Comparison of ENCODE assay signal across 11 cellular contexts in the genomic region with DNA sequence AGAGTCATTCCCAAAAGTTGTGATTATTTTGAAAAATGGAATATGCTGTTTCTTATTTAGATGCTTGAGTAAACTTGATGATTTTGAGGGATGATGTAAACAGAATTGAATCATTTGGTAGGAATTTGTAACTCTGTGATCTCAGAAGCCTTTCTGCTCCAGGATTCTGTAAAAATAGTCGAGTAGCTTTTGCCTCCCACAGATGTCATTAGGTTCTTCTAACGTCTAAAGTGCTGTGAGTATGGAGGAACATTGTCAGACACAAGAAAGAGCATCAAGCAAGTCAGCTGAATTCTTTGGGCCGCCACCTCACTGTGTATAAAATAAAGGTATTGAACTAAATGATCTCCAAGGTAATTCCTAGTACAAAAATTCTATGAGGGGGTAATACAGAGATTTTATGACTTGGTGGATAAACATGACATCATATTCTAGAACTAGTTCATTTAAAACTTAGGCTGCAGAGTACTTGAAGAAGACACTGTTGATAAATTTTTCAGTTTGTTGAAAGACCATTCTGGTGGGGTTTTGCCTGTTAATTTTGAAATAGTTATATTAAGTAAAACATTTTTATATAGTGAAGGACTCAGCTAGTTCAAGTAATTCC. TPM values are rescaled to one million over a fixed set of nuclear protein-coding genes. Genes with fewer than 3 reads are reported as not detected.
DNase-seq lines count a peak whose midpoint lies in the region; ATAC-seq, FAIRE-seq and TF ChIP-seq lines count a peak whose summit lies in the region.
"Had no signal": no experiment of that assay in that cellular context is flagged by ENCODE, and none has a peak within 500 bp of the region (broad histone marks: within the 10 kb centered on the region; RNA-seq: fewer than 3 reads in every experiment).

No MANE protein-coding gene starts in this region.

- H3K27ac ChIP-seq in HCT116 (ENCODE audit: low read depth, low read length) (peak overlapping the region; percentile 39; the same call in 1 of the 2 replicates), K562 (ENCODE audit: extremely low read depth, low read depth, low read length) (peak overlapping the region; percentile 71; the same call in 2 of the 3 replicates), muscle layer of duodenum (ENCODE audit: low read length) (peak overlapping the region; percentile 90)

- H2AFZ ChIP-seq in HCT116 (ENCODE audit: low read depth, low read length, poor library complexity, severe bottlenecking) = no peak overlapping the region
- H2AFZ ChIP-seq in K562 (ENCODE audit: low read depth, low read length) = no peak overlapping the region

- H3K27me3 ChIP-seq in HCT116 (ENCODE audit: insufficient read depth, low read length) (no peaks in the 10 kb centered on the region), K562 (ENCODE audit: control insufficient read depth in 2 of 2, insufficient read depth in 2 of 2, low read length in 2 of 2) (no peaks in the 10 kb centered on the region), muscle layer of duodenum (ENCODE audit: low read depth, low read length) (no peaks in the 10 kb centered on the region)
- H3K27me3 ChIP-seq: upper lobe of left lung had no signal

- TF ChIP-seq CTCF in HCT116 (IDR thresholded peaks at IDR 0.05 in 2 of 3, conservative IDR thresholded peaks at IDR 0.05 in 1 of 3; ENCODE audit: borderline replicate concordance in 1 of 3, insufficient read depth in 1 of 3, low read depth in 2 of 3, low read length in 2 of 3) (no peak), K562 (IDR thresholded peaks at IDR 0.05 in 2 of 3, conservative IDR thresholded peaks at IDR 0.05 in 1 of 3; ENCODE audit: insufficient read depth in 2 of 3, low read depth in 1 of 3, low read length in 3 of 3) (no peak)

- no peaks in the 10 kb centered on the region for H3K9me2 ChIP-seq in HCT116 (ENCODE audit: insufficient read depth)

- TF ChIP-seq RAD21 in HCT116 (IDR thresholded peaks at IDR 0.05; ENCODE audit: low read depth) (no peak), K562 (CRISPR knock-in tag; conservative IDR thresholded peaks at IDR 0.05 in 1 of 2, IDR thresholded peaks at IDR 0.05 in 1 of 2) (no peak)

- in situ Hi-C loops in ACHN (cut with HindIII; ENCODE audit: low pct_ligation_motif_present, low pct_unique_long_range_greater_than_20kb, low sequenced_read_pairs) (no loop called here), K562 (cut with MboI) (no loop called here)

- H3K9me3 ChIP-seq in HCT116 (ENCODE audit: control insufficient read depth in 1 of 2, insufficient read depth in 1 of 2, low read depth in 1 of 2, low read length in 2 of 2) (no peaks in the 10 kb centered on the region), K562 (replicated peaks; ENCODE audit: control insufficient read depth, insufficient read depth, low read depth, low read length) (no peaks in the 10 kb centered on the region), muscle layer of duodenum (ENCODE audit: control insufficient read depth in 1 of 2, low read length in 2 of 2) (no peaks in the 10 kb centered on the region)
- H3K9me3 ChIP-seq: upper lobe of left lung had no signal

- intact Hi-C loops in HCT116 (cut with micrococcal nuclease) = no loop called here
- intact Hi-C loops in K562 (cut with micrococcal nuclease) = no loop called here

- ATAC-seq in HCT116 (no peak), K562 (no peak), HG03039 (IDR thresholded peaks at IDR 0.05; ENCODE audit: unreplicated experiment) (no peak), GM19324 (IDR thresholded peaks at IDR 0.05; ENCODE audit: low FRiP score, unreplicated experiment) (no peak)

- no peak for TF ChIP-seq EP300 in K562 (IDR thresholded peaks at IDR 0.05; ENCODE audit: low read length)

- no peak overlapping the region for H3K4me3 ChIP-seq in HCT116 (replicated peaks in 1 of 2; ENCODE audit: low read depth in 1 of 2, low read length in 2 of 2)
- no peak overlapping the region for H3K4me3 ChIP-seq in K562
- H3K4me3 ChIP-seq in muscle layer of duodenum (ENCODE audit: low read depth in 1 of 2, low read length in 2 of 2) = no peak overlapping the region
- H3K4me3 ChIP-seq: upper lobe of left lung had no signal

- no peak for FAIRE-seq in K562 (lab: Jason Lieb, UNC)
- FAIRE-seq in HTR-8/SVneo (lab: Jason Lieb, UNC) = no peak

- H3K9me1 ChIP-seq in K562 (ENCODE audit: control insufficient read depth, insufficient read depth, low read length) = no peaks in the 10 kb centered on the region

- CTCF ChIA-PET in HCT116 (lab: Charles Lee) (no interaction called here), K562 (lab: Yijun Ruan, JAX; ENCODE audit: low intra/inter-chr PET ratio) (no interaction called here)

- H4K20me1 ChIP-seq in HCT116 (ENCODE audit: insufficient read depth) (no peaks in the 10 kb centered on the region), K562 (replicated peaks; ENCODE audit: control insufficient read depth, insufficient read depth, low read length) (no peaks in the 10 kb centered on the region)

- DNase-seq in ACHN (peak; percentile 56), HCT116 (ENCODE audit: low read depth, low spot score) (no peak), K562 (ENCODE audit: extremely low read depth in 1 of 4, low spot score in 3 of 4) (no peak), HTR-8/SVneo (ENCODE audit: insufficient read length, low spot score) (no peak), NCI-H146 treated with DMSO at 0.1 percent for 48 hours (lab: John Stamatoyannopoulos, UW; ENCODE audit: unreplicated experiment) (no peak)
- DNase-seq: NCI-H1417 treated with DMSO at 0.1 percent for 48 hours had no signal

- RAD21 ChIA-PET in HCT116 (lab: Charles Lee; ENCODE audit: low non-redundant PET in 1 of 2, low total read pairs in 2 of 2, uncharacterized antibody in 2 of 2, unreplicated experiment in 2 of 2) = no interaction called here

- peak overlapping the region; percentile 35; the same call in 1 of the 2 replicates for H3K9ac ChIP-seq in HCT116 (ENCODE audit: low read length)
- no peak overlapping the region for H3K9ac ChIP-seq in K562 (ENCODE audit: insufficient read depth in 1 of 2, low read depth in 2 of 2, low read length in 2 of 2)

- peaks cover 49 to 78% of the 10 kb centered on the region in 2 experiments for H3K4me1 ChIP-seq in HCT116 (ENCODE audit: control insufficient read depth in 1 of 2, insufficient read depth in 2 of 2, low read length in 2 of 2)
- peaks cover 9 to 30% of the 10 kb centered on the region in 2 experiments for H3K4me1 ChIP-seq in K562 (replicated peaks in 1 of 2; ENCODE audit: control insufficient read depth in 2 of 2, insufficient read depth in 2 of 2, low read length in 2 of 2)
- peaks cover 6 to 15% of the 10 kb centered on the region in 2 donors for H3K4me1 ChIP-seq in muscle layer of duodenum (ENCODE audit: control insufficient read depth in 1 of 2, insufficient read depth in 2 of 2, low read length in 2 of 2)

- POLR2A ChIA-PET in HCT116 (lab: Charles Lee) = no interaction called here
- POLR2A ChIA-PET in K562 (lab: Yijun Ruan, JAX) = interaction anchor here (0.5 kb wide), 1 partner anchor 73 kb away, joined by 3 read pairs; no protein-coding TSS in a partner anchor

- H3K4me2 ChIP-seq in HCT116 (ENCODE audit: low read length) (peak overlapping the region; percentile 52), K562 (ENCODE audit: insufficient read depth, low read length) (no peak overlapping the region)

- BruUV-seq in HCT116 (replicated peaks; lab: Mats Ljungman, UMichigan) (no TSS peak), K562 (replicated peaks; lab: Mats Ljungman, UMichigan) (no TSS peak)

- H3K79me2 ChIP-seq in HCT116 (ENCODE audit: insufficient read depth, low read length) (peaks cover 28% of the 10 kb centered on the region), K562 (ENCODE audit: control insufficient read depth, insufficient read depth, low read length) (peaks cover 41% of the 10 kb centered on the region)

- TF ChIP-seq POLR2A in HCT116 (IDR thresholded peaks at IDR 0.05; ENCODE audit: borderline replicate concordance, extremely low read depth, insufficient read depth, insufficient read length) = no peak
- TF ChIP-seq POLR2A in K562 (conservative IDR thresholded peaks at IDR 0.05) = no peak

- H3K36me3 ChIP-seq in HCT116 (ENCODE audit: control insufficient read depth in 1 of 2, insufficient read depth in 2 of 2, low read length in 2 of 2) = 0 out of 4 replicates have a peak, but pooled peaks cover 0 to 6% of the 10 kb centered on the region in 2 experiments
- peaks cover 11% of the 10 kb centered on the region; the same call in 2 of the 3 replicates for H3K36me3 ChIP-seq in K562 (ENCODE audit: control insufficient read depth, insufficient read depth, low read length)
- no peaks in the 10 kb centered on the region for H3K36me3 ChIP-seq in muscle layer of duodenum (ENCODE audit: control insufficient read depth in 1 of 2, insufficient read depth in 2 of 2, low read length in 2 of 2)
- H3K36me3 ChIP-seq: upper lobe of left lung had no signal

- WGBS in K562 (ENCODE audit: insufficient coverage, low coverage, missing lambda C conversion rate) = 100% methylated on average over 1 of the region's 3 CpGs

RNA-seq across cellular contexts. Expression of a gene that starts 1.4 kb away (rescaled TPM):
- total RNA-seq in HCT116 (2021; ENCODE audit: unreplicated experiment) (0.30 TPM), K562 (2014; rRNA removed) (1.3 and 1.6 TPM in 2 replicates), K562 (2014; rRNA removed; fragmentation: Illumina TruSeq; extraction: Trizol) (2.9 and 3.5 TPM in 2 replicates), K562 (2015; rRNA removed; fragmentation: Illumina TruSeq; extraction: Trizol) (9.3 and 10.0 TPM in 2 replicates), K562 (2021) (2.3 TPM in 2 replicates)
- polyA plus RNA-seq in HCT116 (2012) = 0.13 and 0.19 TPM in 2 replicates
- 3.6 and 4.7 TPM in 2 replicates for total RNA-seq in K562 (2011; cell fraction: chromatin; rRNA removed; ENCODE audit: low replicate concordance)
- 2.6 and 4.0 TPM in 2 replicates for total RNA-seq in K562 (2011; cell fraction: nucleolus; rRNA removed)
- 4.1 and 5.4 TPM in 2 replicates for total RNA-seq in K562 (2011; cell fraction: nucleoplasm; rRNA removed)
- polyA plus RNA-seq in K562 (2011; rRNA removed) (2.6 and 9.4 TPM in 2 replicates), K562 (2014; fragmentation: Illumina TruSeq; extraction: Trizol) (3.6 and 3.7 TPM in 2 replicates), K562 (2014; fragmentation: Nextera tagmentation; extraction: Ambion mirVana) (10 to 100 TPM in 1 of 2 experiments, 1 to 10 TPM in 1; 6.9 to 10.2 TPM), K562 (2014; rRNA removed) (1.9 and 2.5 TPM in 2 replicates)
- polyA plus RNA-seq in K562 (2011; cell fraction: cytosol; rRNA removed) = 1.7 and 5.1 TPM in 2 replicates
- polyA plus RNA-seq in K562 (2011; cell fraction: nucleus; rRNA removed) = 0.97 and 2.6 TPM in 2 replicates
- 3.7 and 8.1 TPM in 2 replicates for polyA plus RNA-seq in K562 (2012)
- polyA minus RNA-seq in K562 (2011; rRNA and poly(A)+ RNA removed) = 2.0 and 6.3 TPM in 2 replicates
- 2.6 TPM in 1 of 2 replicates, not detected in the other for polyA minus RNA-seq in K562 (2011; cell fraction: cytosol; rRNA and poly(A)+ RNA removed)
- 0.78 and 0.81 TPM in 2 replicates for polyA minus RNA-seq in K562 (2011; cell fraction: nucleus; rRNA and poly(A)+ RNA removed)

RNA-seq across cellular contexts. Expression of a gene that starts 50.4 kb away (rescaled TPM):
- total RNA-seq in HCT116 (2021; ENCODE audit: unreplicated experiment) (not detected), K562 (2014; rRNA removed) (not detected in 2 replicates), K562 (2014; rRNA removed; fragmentation: Illumina TruSeq; extraction: Trizol) (not detected in 2 replicates), K562 (2015; rRNA removed; fragmentation: Illumina TruSeq; extraction: Trizol) (not detected in 2 replicates), K562 (2021) (not detected in 2 replicates)
- polyA plus RNA-seq in HCT116 (2012) = 0.05 and 0.09 TPM in 2 replicates
- not detected in 2 replicates for total RNA-seq in K562 (2011; cell fraction: chromatin; rRNA removed; ENCODE audit: low replicate concordance)
- total RNA-seq in K562 (2011; cell fraction: nucleolus; rRNA removed) = not detected in 2 replicates
- not detected in 2 replicates for total RNA-seq in K562 (2011; cell fraction: nucleoplasm; rRNA removed)
- polyA plus RNA-seq in K562 (2011; rRNA removed) (not detected in 2 replicates), K562 (2014; fragmentation: Illumina TruSeq; extraction: Trizol) (not detected in 2 replicates), K562 (2014; fragmentation: Nextera tagmentation; extraction: Ambion mirVana) (under 1 TPM in 1 of 2 experiments, not detected in 1; 0.75 TPM), K562 (2014; rRNA removed) (not detected in 2 replicates)
- not detected in 2 replicates for polyA plus RNA-seq in K562 (2011; cell fraction: cytosol; rRNA removed)
- polyA plus RNA-seq in K562 (2011; cell fraction: nucleus; rRNA removed) = not detected in 2 replicates
- polyA plus RNA-seq in K562 (2012) = 0.08 and 0.13 TPM in 2 replicates
- not detected in 2 replicates for polyA minus RNA-seq in K562 (2011; rRNA and poly(A)+ RNA removed)
- polyA minus RNA-seq in K562 (2011; cell fraction: cytosol; rRNA and poly(A)+ RNA removed) = not detected in 2 replicates
- polyA minus RNA-seq in K562 (2011; cell fraction: nucleus; rRNA and poly(A)+ RNA removed) = not detected in 2 replicates
- polyA plus RNA-seq: right cardiac atrium had no signal

Comparison
In these comparisons a context has a peak if more than half of its experiments do, and no peak if none do; other contexts are left out.
1. H3K27ac ChIP-seq: peak in every context shown above with its lines; median percentile 90 in muscle layer of duodenum; 71 in K562; 39 in HCT116.